14 cellular contexts compared by ENCODE assay signal in the genomic region with DNA sequence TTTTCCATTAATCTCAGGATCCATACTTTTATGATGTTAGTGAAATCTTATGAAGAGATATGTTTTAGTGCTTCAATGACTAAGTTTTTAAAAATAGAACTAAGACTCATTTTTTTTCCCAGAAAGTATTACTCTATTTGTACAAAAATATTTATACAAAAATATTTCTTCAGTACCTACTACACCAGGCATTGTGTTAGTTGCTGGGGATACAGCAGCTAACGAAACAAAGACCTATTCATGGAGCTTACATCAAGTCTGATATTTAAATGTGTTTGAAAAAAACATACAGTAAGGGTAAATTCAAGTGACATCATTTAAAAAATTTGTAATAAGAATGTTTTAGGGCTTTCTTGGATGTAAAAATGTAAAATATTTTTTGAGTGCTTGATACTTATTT.
A peak's percentile ranks its signal among the peaks of the same experiment; 100 is the strongest.
DNase-seq lines count a peak whose midpoint lies in the region; TF ChIP-seq lines count a peak whose summit lies in the region.
"Had no signal": no experiment of that assay in that cellular context is flagged by ENCODE, and none has a peak within 500 bp of the region (broad histone marks: within the 10 kb centered on the region; RNA-seq: fewer than 3 reads in every experiment).

No MANE protein-coding gene starts in this region.

- H2AFZ ChIP-seq in Loucy (ENCODE audit: low read length), result no peak overlapping the region

- peaks cover 100% of the 10 kb centered on the region for H3K79me2 ChIP-seq in Loucy (ENCODE audit: insufficient read depth, low read length)

- no peak for TF ChIP-seq CTCF in Loucy (conservative IDR thresholded peaks at IDR 0.05; ENCODE audit: low read length)
- TF ChIP-seq CTCF in coronary artery (IDR thresholded peaks at IDR 0.05), result no peak

- H3K27ac ChIP-seq in coronary artery, result peak overlapping the region; percentile 39 to 60

- peaks cover 98% of the 10 kb centered on the region for H4K20me1 ChIP-seq in Loucy (ENCODE audit: insufficient read depth, low read length, poor library complexity, severe bottlenecking)

- no peak for DNase-seq in coronary artery (ENCODE audit: low spot score)
- DNase-seq in hepatic stellate cell (ENCODE audit: low spot score), result peak; percentile 17
- DNase-seq in stromal cell of bone marrow (ENCODE audit: low read depth), result peak; percentile 42
- no peak for DNase-seq in activated CD4-positive, alpha-beta T cell treated with anti-CD3 and anti-CD28 coated beads, Interleukin-2, amount 50 U/mL, for 4 hours
- no peak for DNase-seq in SIG-M5 treated with dmso at 0.1 percent for 504 hours (lab: John Stamatoyannopoulos, UW; ENCODE audit: unreplicated experiment)
- no peak for DNase-seq in NCI-H446 treated with DMSO at 0.1 percent for 48 hours (lab: John Stamatoyannopoulos, UW)
- DNase-seq: activated CD8-positive, alpha-beta memory T cell treated with anti-CD3 and anti-CD28 coated beads, Interleukin-2, amount 50 U/mL, for 48 hours; CD4-positive, alpha-beta memory T cell; EL; NCI-H1930; NCI-H526; T-helper 1 cell had no signal

- peak overlapping the region; percentile 25 for H3K4me2 ChIP-seq in Loucy (ENCODE audit: low read depth, low read length, poor library complexity, severe bottlenecking)

- no peaks in the 10 kb centered on the region for H3K9me3 ChIP-seq in Loucy (ENCODE audit: insufficient read depth, low read depth, low read length)

- no peaks in the 10 kb centered on the region for H3F3A ChIP-seq in Loucy (ENCODE audit: low read depth)

- no peak overlapping the region for H3K9ac ChIP-seq in Loucy (ENCODE audit: low read depth, low read length, poor library complexity, severe bottlenecking)

- H3K4me3 ChIP-seq in Loucy (ENCODE audit: low read length, poor library complexity, severe bottlenecking) (no peak overlapping the region), coronary artery (no peak overlapping the region)
- H3K4me3 ChIP-seq: lung had no signal

- H3K4me1 ChIP-seq in Loucy (ENCODE audit: insufficient read depth, low read length, poor library complexity, severe bottlenecking), result peaks cover 67% of the 10 kb centered on the region

- H3K27me3 ChIP-seq in Loucy (ENCODE audit: insufficient read depth, low read length, poor library complexity, severe bottlenecking), result no peaks in the 10 kb centered on the region

- no peaks in the 10 kb centered on the region; the same call in 1 of the 2 replicates for H3K36me3 ChIP-seq in Loucy (ENCODE audit: insufficient read depth, low read length)

- H3K9me2 ChIP-seq in Loucy (replicated peaks; ENCODE audit: low read depth, low read length), result no peaks in the 10 kb centered on the region

Comparison
In these comparisons a context has a peak if more than half of its experiments do, and no peak if none do; other contexts are left out.
1. DNase-seq: peak in hepatic stellate cell (single experiment) and stromal cell of bone marrow (single experiment); none in coronary artery (single experiment), activated CD4-positive, alpha-beta T cell treated with anti-CD3 and anti-CD28 coated beads, Interleukin-2, amount 50 U/mL, for 4 hours (0 of 2), SIG-M5 treated with dmso at 0.1 percent for 504 hours (single experiment) and NCI-H446 treated with DMSO at 0.1 percent for 48 hours (single experiment).